ENCODE assay signal across 14 cellular contexts in genomic region chr5:150131978-150132694, GRCh38. TPM values are rescaled to one million over a fixed set of nuclear protein-coding genes. Genes with fewer than 3 reads are reported as not detected.
DNase-seq lines count a peak whose midpoint lies in the region; ATAC-seq and TF ChIP-seq lines count a peak whose summit lies in the region.
"Had no signal": no experiment of that assay in that cellular context is flagged by ENCODE, and none has a peak within 500 bp of the region (broad histone marks: within the 10 kb centered on the region; RNA-seq: fewer than 3 reads in every experiment).

No MANE protein-coding gene starts in this region.

- H2AFZ ChIP-seq in hepatocyte: no peak overlapping the region

- TF ChIP-seq CTCF in HFFc6 (IDR thresholded peaks at IDR 0.05) (no peak), hepatocyte (IDR thresholded peaks at IDR 0.05; ENCODE audit: poor library complexity) (no peak)

- H3K4me3 ChIP-seq in adipocyte (ENCODE audit: low read length): no peak overlapping the region
- no peak overlapping the region for H3K4me3 ChIP-seq in hepatocyte

- peaks cover 63% of the 10 kb centered on the region for H3K4me1 ChIP-seq in adipocyte (ENCODE audit: control insufficient read depth, insufficient read depth, low read length)
- H3K4me1 ChIP-seq in hepatocyte (ENCODE audit: insufficient read depth): peaks cover 11% of the 10 kb centered on the region

- H3K27me3 ChIP-seq in adipocyte (replicated peaks; ENCODE audit: control insufficient read depth, insufficient read depth, low read length) (no peaks in the 10 kb centered on the region), hepatocyte (no peaks in the 10 kb centered on the region)

- H3K9me3 ChIP-seq in adipocyte (ENCODE audit: control insufficient read depth, low read length) (no peaks in the 10 kb centered on the region), hepatocyte (ENCODE audit: low read depth) (no peaks in the 10 kb centered on the region)

- H3K27ac Mint-ChIP-seq in HFFc6 (peak overlapping the region; percentile 76), immature natural killer cell (peak overlapping the region in 3 of 6 donors; percentile 25 to 46 (median 36))
- H3K27ac Mint-ChIP-seq in stimulated activated naive B cell treated with anti-CD40 and anti-IgM and Interleukin-4, amounts not matched to agents 10 μg/mL and 1 μg/mL and 100 μg/mL, for 72 hours: no peak overlapping the region
- H3K27ac Mint-ChIP-seq: activated CD4-positive, alpha-beta T cell treated with anti-CD3 and anti-CD28 coated beads for 36 hours had no signal

- WGBS in hepatocyte (ENCODE audit: low lambda C conversion rate, missing lambda C conversion rate): 77% methylated on average over 12 of the region's 12 CpGs

- peaks cover 78% of the 10 kb centered on the region for H3K4me1 Mint-ChIP-seq in HFFc6 (ENCODE audit: low read depth)
- peaks cover 6 to 20% of the 10 kb centered on the region in 2 donors for H3K4me1 Mint-ChIP-seq in stimulated activated naive B cell treated with anti-CD40 and anti-IgM and Interleukin-4, amounts not matched to agents 10 μg/mL and 1 μg/mL and 100 μg/mL, for 72 hours
- H3K4me1 Mint-ChIP-seq in immature natural killer cell: peaks cover 20 to 21% of the 10 kb centered on the region in 2 donors
- H3K4me1 Mint-ChIP-seq: activated CD4-positive, alpha-beta T cell treated with anti-CD3 and anti-CD28 coated beads for 36 hours had no signal

- no peaks in the 10 kb centered on the region for H3K9me3 Mint-ChIP-seq in HFFc6
- no peaks in the 10 kb centered on the region for H3K9me3 Mint-ChIP-seq in stimulated activated naive B cell treated with anti-CD40 and anti-IgM and Interleukin-4, amounts not matched to agents 10 μg/mL and 1 μg/mL and 100 μg/mL, for 72 hours
- H3K9me3 Mint-ChIP-seq in immature natural killer cell: no peaks in the 10 kb centered on the region

- no peak for ATAC-seq in left ventricle myocardium superior
- ATAC-seq in stimulated activated naive B cell treated with anti-CD40 and anti-IgM and Interleukin-4, amounts not matched to agents 10 μg/mL and 1 μg/mL and 100 μg/mL, for 72 hours (replicated peaks): peak; percentile 29 to 40
- ATAC-seq: activated CD4-positive, alpha-beta T cell treated with anti-CD3 and anti-CD28 coated beads for 36 hours had no signal

- no peaks in the 10 kb centered on the region for H3K9me2 ChIP-seq in hepatocyte (replicated peaks; ENCODE audit: insufficient read depth)

- no peaks in the 10 kb centered on the region for H4K20me1 ChIP-seq in hepatocyte (ENCODE audit: insufficient read depth, poor library complexity, severe bottlenecking)

- intact Hi-C loops in left ventricle myocardium superior (cut with micrococcal nuclease): no loop called here

- H3K36me3 ChIP-seq in adipocyte (ENCODE audit: control insufficient read depth, insufficient read depth, low read length, severe bottlenecking) (peaks cover 84% of the 10 kb centered on the region), hepatocyte (replicated peaks; ENCODE audit: insufficient read depth, low read depth) (no peaks in the 10 kb centered on the region)

- peak overlapping the region; percentile 66 for H3K9ac ChIP-seq in adipocyte (ENCODE audit: low read length)

- DNase-seq in HFFc6 (peak; percentile 26), adipocyte (ENCODE audit: low read depth) (no peak), left ventricle myocardium superior (peak; percentile 31), hepatocyte (ENCODE audit: low spot score) (no peak), DMS79 treated with DMSO at 0.1 percent for 48 hours (lab: John Stamatoyannopoulos, UW) (no peak), immature natural killer cell (no peak)
- DNase-seq in stimulated activated naive B cell treated with anti-CD40 and anti-IgM and Interleukin-4, amounts not matched to agents 10 μg/mL and 1 μg/mL and 100 μg/mL, for 72 hours: no peak
- no peak for DNase-seq in activated CD4-positive, alpha-beta T cell treated with anti-CD3 and anti-CD28 coated beads, Interleukin-2, amount 50 U/mL, for 1 hour
- DNase-seq: activated CD4-positive, alpha-beta T cell treated with anti-CD3 and anti-CD28 coated beads for 36 hours; cerebellar nuclear complex; foreskin melanocyte; NCI-H526; nucleus accumbens had no signal

- H3K27ac ChIP-seq in hepatocyte: no peak overlapping the region

- H3K27me3 Mint-ChIP-seq in HFFc6 (ENCODE audit: insufficient read depth) (peaks cover 11% of the 10 kb centered on the region), immature natural killer cell (ENCODE audit: low read depth in 3 of 3) (no peaks in the 10 kb centered on the region)
- peaks cover 4% of the 10 kb centered on the region in 2 donors for H3K27me3 Mint-ChIP-seq in stimulated activated naive B cell treated with anti-CD40 and anti-IgM and Interleukin-4, amounts not matched to agents 10 μg/mL and 1 μg/mL and 100 μg/mL, for 72 hours
- H3K27me3 Mint-ChIP-seq: activated CD4-positive, alpha-beta T cell treated with anti-CD3 and anti-CD28 coated beads for 36 hours had no signal

- H3K36me3 Mint-ChIP-seq in HFFc6 (ENCODE audit: low read depth) (peaks cover 65% of the 10 kb centered on the region), immature natural killer cell (peaks cover 0 to 27% (median 10%) of the 10 kb centered on the region in 3 donors)
- H3K36me3 Mint-ChIP-seq in stimulated activated naive B cell treated with anti-CD40 and anti-IgM and Interleukin-4, amounts not matched to agents 10 μg/mL and 1 μg/mL and 100 μg/mL, for 72 hours: peaks cover 0 to 2% of the 10 kb centered on the region in 2 donors

- H3K4me2 ChIP-seq in hepatocyte: no peak overlapping the region

- H3K4me3 Mint-ChIP-seq in HFFc6 (peak overlapping the region; percentile 37; the same call in 1 of the 2 replicates), immature natural killer cell (no peak overlapping the region)
- no peak overlapping the region for H3K4me3 Mint-ChIP-seq in stimulated activated naive B cell treated with anti-CD40 and anti-IgM and Interleukin-4, amounts not matched to agents 10 μg/mL and 1 μg/mL and 100 μg/mL, for 72 hours
- H3K4me3 Mint-ChIP-seq: activated CD4-positive, alpha-beta T cell treated with anti-CD3 and anti-CD28 coated beads for 36 hours had no signal

- H3K79me2 ChIP-seq in hepatocyte: no peaks in the 10 kb centered on the region

RNA-seq across cellular contexts. Expression of gene PDGFRB, which starts 23.5 kb away (rescaled TPM):
- 100 to 1,000 TPM; 137 to 208 (median 180) TPM for total RNA-seq in HFFc6 (2021; fragmentation: NEBNext Ultra II Directional; extraction: Animal tissue kit (Norgen Biotek cat#: 25700))
- 47.8 TPM for total RNA-seq in left ventricle myocardium superior
- 36.8 and 55.1 TPM in 2 replicates for total RNA-seq in hepatocyte
- 55.2 and 62.9 TPM in 2 replicates for polyA plus RNA-seq in hepatocyte
- polyA plus RNA-seq in immature natural killer cell: 10 to 100 TPM in 1 of 3 donors, 1 to 10 TPM in 2; 6.4 to 18.9 (median 7.1) TPM
- total RNA-seq: activated CD4-positive, alpha-beta T cell treated with anti-CD3 and anti-CD28 coated beads for 36 hours had no signal

RNA-seq across cellular contexts. Expression of gene CDX1, which starts 34.4 kb away (rescaled TPM):
- under 1 TPM in 1 of 6 experiments, not detected in 5; 0.11 TPM for total RNA-seq in HFFc6 (2021; fragmentation: NEBNext Ultra II Directional; extraction: Animal tissue kit (Norgen Biotek cat#: 25700))
- total RNA-seq in left ventricle myocardium superior (not detected), hepatocyte (54.6 and 58.2 TPM in 2 replicates)
- polyA plus RNA-seq in hepatocyte (43.3 and 46.9 TPM in 2 replicates), immature natural killer cell (not detected)
- total RNA-seq: activated CD4-positive, alpha-beta T cell treated with anti-CD3 and anti-CD28 coated beads for 36 hours; SK-MEL-5 had no signal

RNA-seq across cellular contexts. Expression of gene CSF1R, which starts 45.8 kb away (rescaled TPM):
- total RNA-seq in HFFc6 (2021; fragmentation: NEBNext Ultra II Directional; extraction: Animal tissue kit (Norgen Biotek cat#: 25700)): 1 to 10 TPM in 2 of 6 experiments, under 1 TPM in 4; 0.26 to 1.5 (median 0.78) TPM
- 20.1 TPM for total RNA-seq in left ventricle myocardium superior
- 4.5 and 4.7 TPM in 2 replicates for total RNA-seq in hepatocyte
- polyA plus RNA-seq in hepatocyte: 3.6 and 5.1 TPM in 2 replicates
- polyA plus RNA-seq in immature natural killer cell: 10 to 100 TPM in 1 of 3 donors, 1 to 10 TPM in 1, under 1 TPM in 1; 0.82 to 10.4 (median 2.5) TPM
- total RNA-seq: SK-MEL-5 had no signal

RNA-seq across cellular contexts. Expression of gene SLC6A7, which starts 57.7 kb away (rescaled TPM):
- total RNA-seq in HFFc6 (2021; fragmentation: NEBNext Ultra II Directional; extraction: Animal tissue kit (Norgen Biotek cat#: 25700)): not detected
- total RNA-seq in left ventricle myocardium superior (not detected), hepatocyte (0.88 and 1.1 TPM in 2 replicates)
- polyA plus RNA-seq in hepatocyte (0.39 and 0.99 TPM in 2 replicates), immature natural killer cell (not detected)
- total RNA-seq: activated CD4-positive, alpha-beta T cell treated with anti-CD3 and anti-CD28 coated beads for 36 hours; SK-MEL-5 had no signal

Comparison
In these comparisons a context has a peak if more than half of its experiments do, and no peak if none do; other contexts are left out.
1. DNase-seq: peak in HFFc6 (single experiment) and left ventricle myocardium superior (single experiment); none in adipocyte (single experiment), stimulated activated naive B cell treated with anti-CD40 and anti-IgM and Interleukin-4, amounts not matched to agents 10 μg/mL and 1 μg/mL and 100 μg/mL, for 72 hours (single experiment), hepatocyte (single experiment), DMS79 treated with DMSO at 0.1 percent for 48 hours (single experiment), activated CD4-positive, alpha-beta T cell treated with anti-CD3 and anti-CD28 coated beads, Interleukin-2, amount 50 U/mL, for 1 hour (single experiment) and immature natural killer cell (0 of 3).
2. RNA of gene CDX1, which starts 34.4 kb away (total RNA-seq): 54.6 to 58.2 TPM in hepatocyte; 0.11 TPM in HFFc6 and not detected in left ventricle myocardium superior (single experiment); every median in the first group is over 10 times any median in the second.